ENCODE assay signal across 13 cellular contexts in genomic region chr14:54220697-54221431, GRCh38.
DNase-seq lines count a peak whose midpoint lies in the region; ATAC-seq, FAIRE-seq and TF ChIP-seq lines count a peak whose summit lies in the region.
"Had no signal": no experiment of that assay in that cellular context is flagged by ENCODE, and none has a peak within 500 bp of the region (broad histone marks: within the 10 kb centered on the region; RNA-seq: fewer than 3 reads in every experiment).

No MANE protein-coding gene starts in this region.

- no peak overlapping the region for H3K9ac ChIP-seq in smooth muscle cell (ENCODE audit: low read depth)

- TF ChIP-seq POLR2A in right lobe of liver (IDR thresholded peaks at IDR 0.05) = no peak

- peak overlapping the region in 1 of 3 donors; percentile 34 for H3K27ac ChIP-seq in right lobe of liver
- H3K27ac ChIP-seq in smooth muscle cell (ENCODE audit: low read depth) = no peak overlapping the region

- H3K4me2 ChIP-seq in smooth muscle cell = peak overlapping the region; percentile 85

- TF ChIP-seq CTCF in choroid plexus epithelial cell (conservative IDR thresholded peaks at IDR 0.05; ENCODE audit: low read depth, low read length) (no peak), right lobe of liver (IDR thresholded peaks at IDR 0.05) (no peak), smooth muscle cell (IDR thresholded peaks at IDR 0.05; ENCODE audit: borderline replicate concordance, insufficient read depth, poor library complexity, severe bottlenecking) (no peak), GM20000 (IDR thresholded peaks at IDR 0.05; ENCODE audit: extremely low read depth, missing control alignments) (no peak)

- H3K36me3 ChIP-seq in right lobe of liver (no peaks in the 10 kb centered on the region), smooth muscle cell (ENCODE audit: low read depth) (no peaks in the 10 kb centered on the region)

- peak overlapping the region; percentile 41 for H3K4me3 ChIP-seq in choroid plexus epithelial cell (ENCODE audit: low read depth, low read length)
- peak overlapping the region; percentile 1 to 36 (median 36) for H3K4me3 ChIP-seq in right lobe of liver
- H3K4me3 ChIP-seq in smooth muscle cell = peak overlapping the region; percentile 42

- no peaks in the 10 kb centered on the region for H4K20me1 ChIP-seq in smooth muscle cell (ENCODE audit: low read depth)

- 10% methylated on average over 5 of the region's 5 CpGs for WGBS in right lobe of liver (ENCODE audit: insufficient coverage, low coverage, low lambda C conversion rate, missing lambda C conversion rate)
- WGBS in smooth muscle cell (ENCODE audit: low lambda C conversion rate) = 35% methylated on average over 5 of the region's 5 CpGs

- FAIRE-seq in HTR-8/SVneo (lab: Jason Lieb, UNC) = peak; percentile 48

- H3F3A ChIP-seq in smooth muscle cell (ENCODE audit: low read depth) = no peaks in the 10 kb centered on the region

- intact Hi-C loops in right lobe of liver (cut with DNase I) = no loop called here

- H2AFZ ChIP-seq in smooth muscle cell (ENCODE audit: low read depth) = peak overlapping the region; percentile 86

- ATAC-seq in right lobe of liver (peak; percentile 38 to 70 (median 56)), GM18520 (IDR thresholded peaks at IDR 0.05; ENCODE audit: unreplicated experiment) (no peak)

- no peaks in the 10 kb centered on the region for H3K79me2 ChIP-seq in smooth muscle cell (ENCODE audit: low read depth)

- no peaks in the 10 kb centered on the region for H3K27me3 ChIP-seq in right lobe of liver
- H3K27me3 ChIP-seq in smooth muscle cell (ENCODE audit: low read depth) = peaks cover 6% of the 10 kb centered on the region

- H3K4me1 ChIP-seq in right lobe of liver = no peaks in the 10 kb centered on the region
- peaks cover 42% of the 10 kb centered on the region for H3K4me1 ChIP-seq in smooth muscle cell (ENCODE audit: low read depth)

- H3K9me3 ChIP-seq in right lobe of liver (no peaks in the 10 kb centered on the region), smooth muscle cell (replicated peaks; ENCODE audit: low read depth) (no peaks in the 10 kb centered on the region)

- DNase-seq in HTR-8/SVneo (ENCODE audit: insufficient read length, low spot score) (no peak), choroid plexus epithelial cell (ENCODE audit: low read depth) (no peak), right lobe of liver (no peak), smooth muscle cell (lab: John Stamatoyannopoulos, UW; ENCODE audit: unreplicated experiment) (no peak), GM20000 (ENCODE audit: low spot score) (no peak), NCI-H2107 treated with DMSO at 0.1 percent for 48 hours (lab: John Stamatoyannopoulos, UW; ENCODE audit: unreplicated experiment) (no peak)
- no peak for DNase-seq in stimulated activated CD4-positive, alpha-beta T cell treated with anti-CD3 and anti-CD28 coated beads, Interleukin-15, amount 100 ng/mL, for 24 hours
- DNase-seq: NCI-H1436 treated with DMSO at 0.1 percent for 48 hours; NCI-H526 treated with DMSO at 0.1 percent for 48 hours; SIG-M5; stimulated activated CD4-positive, alpha-beta T cell treated with anti-CD3 and anti-CD28 coated beads, Interleukin-2, amount 100 ng/mL, for 48 hours; stimulated activated naive CD4-positive, alpha-beta T cell had no signal
